13 cellular contexts compared by ENCODE assay signal in the genomic region with DNA sequence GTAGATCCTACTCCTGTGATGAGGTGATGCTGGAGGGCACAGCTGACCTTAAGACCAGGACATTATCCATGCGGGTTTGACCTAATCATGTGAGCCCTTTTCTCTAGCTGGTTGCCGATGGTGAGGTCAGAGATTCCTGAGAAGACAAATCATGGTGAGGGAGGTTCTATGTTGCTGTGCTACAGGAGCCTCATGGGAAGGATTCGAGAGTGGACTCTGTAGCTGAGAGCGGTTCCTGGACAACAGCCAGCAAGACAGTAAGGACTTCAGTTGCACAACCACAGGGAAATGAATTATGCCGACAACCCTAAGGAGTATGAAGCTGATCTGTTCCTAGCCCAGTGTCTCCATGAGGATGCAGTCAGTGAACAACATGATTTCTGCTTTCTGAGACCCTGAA.
A peak's percentile ranks its signal among the peaks of the same experiment; 100 is the strongest.
DNase-seq lines count a peak whose midpoint lies in the region; ATAC-seq and TF ChIP-seq lines count a peak whose summit lies in the region.
"Had no signal": no experiment of that assay in that cellular context is flagged by ENCODE, and none has a peak within 500 bp of the region (broad histone marks: within the 10 kb centered on the region; RNA-seq: fewer than 3 reads in every experiment).

No MANE protein-coding gene starts in this region.

- H3K4me3 Mint-ChIP-seq in HFFc6 = no peak overlapping the region

- no peaks in the 10 kb centered on the region for H3F3A ChIP-seq in PC-3 (ENCODE audit: low read length, unreplicated experiment)

- H3K4me1 ChIP-seq in right atrium auricular region (peaks cover 0 to 4% of the 10 kb centered on the region in 2 donors), PC-3 (ENCODE audit: insufficient read depth, low read length) (no peaks in the 10 kb centered on the region)

- H3K27me3 Mint-ChIP-seq in HFFc6 (ENCODE audit: insufficient read depth) = no peaks in the 10 kb centered on the region

- H3K9me3 ChIP-seq in right atrium auricular region (no peaks in the 10 kb centered on the region), PC-3 (ENCODE audit: low read length) (no peaks in the 10 kb centered on the region)

- H3K4me1 Mint-ChIP-seq in HFFc6 (ENCODE audit: low read depth) = peaks cover 5% of the 10 kb centered on the region; the same call in 1 of the 2 replicates

- peaks cover 33% of the 10 kb centered on the region for H3K9me3 Mint-ChIP-seq in HFFc6
- H3K9me3 Mint-ChIP-seq: activated naive CD4-positive, alpha-beta T cell treated with anti-CD3 and anti-CD28 coated beads, Interleukin-2, amount 50 U/mL, for 72 hours had no signal

- no peak overlapping the region for H3K4me2 ChIP-seq in PC-3 (ENCODE audit: low read length)

- H3K36me3 Mint-ChIP-seq in HFFc6 (ENCODE audit: low read depth) = no peaks in the 10 kb centered on the region
- H3K36me3 Mint-ChIP-seq: activated naive CD4-positive, alpha-beta T cell treated with anti-CD3 and anti-CD28 coated beads, Interleukin-2, amount 50 U/mL, for 72 hours had no signal

- POLR2A ChIA-PET in PC-3 (lab: Charles Lee; ENCODE audit: unreplicated experiment) = interaction anchor here (0.6 kb wide), 1 partner anchor 256 kb away, joined by 4 read pairs; no protein-coding TSS in a partner anchor

- no peak for TF ChIP-seq CTCF in HFFc6 (IDR thresholded peaks at IDR 0.05)
- no peak for TF ChIP-seq CTCF in right atrium auricular region (IDR thresholded peaks at IDR 0.05)
- no peak for TF ChIP-seq CTCF in PC-3 (conservative IDR thresholded peaks at IDR 0.05; ENCODE audit: low read depth, low read length)

- no peaks in the 10 kb centered on the region for H3K36me3 ChIP-seq in right atrium auricular region
- no peaks in the 10 kb centered on the region for H3K36me3 ChIP-seq in PC-3 (ENCODE audit: low read depth, low read length)

- H3K9ac ChIP-seq in PC-3 (ENCODE audit: low read length) = no peak overlapping the region

- DNase-seq in HFFc6 (peak; percentile 83), amniotic epithelial cell (ENCODE audit: low read depth) (peak; percentile 42), right atrium auricular region (ENCODE audit: low spot score) (peak; percentile 87), smooth muscle cell of the brain vasculature (ENCODE audit: low read depth, low spot score) (peak; percentile 69), cortex of kidney (lab: John Stamatoyannopoulos, UW) (no peak), PC-3 (no peak), UCSD-AML1 (lab: John Stamatoyannopoulos, UW; ENCODE audit: unreplicated experiment) (no peak), T-helper 2 cell (no peak)
- DNase-seq: activated CD4-positive, alpha-beta T cell treated with anti-CD3 and anti-CD28 coated beads for 4 hours; foreskin keratinocyte; MM.1S had no signal

- no peaks in the 10 kb centered on the region for H3K79me2 ChIP-seq in PC-3 (ENCODE audit: low read length)

- H3K4me3 ChIP-seq in right atrium auricular region = no peak overlapping the region
- no peak overlapping the region for H3K4me3 ChIP-seq in PC-3 (ENCODE audit: low read length)

- intact Hi-C loops in PC-3 (cut with micrococcal nuclease) = no loop called here

- CTCF ChIA-PET in PC-3 (lab: Charles Lee) = no interaction called here

- peak overlapping the region in 1 of 2 donors; percentile 29 for H3K27ac ChIP-seq in right atrium auricular region
- no peak overlapping the region for H3K27ac ChIP-seq in PC-3 (ENCODE audit: low read length)
- H3K27ac ChIP-seq: foreskin keratinocyte had no signal

- BruUV-seq in PC-3 (replicated peaks; lab: Mats Ljungman, UMichigan) = no TSS peak

- no peak for ATAC-seq in PC-3
- ATAC-seq: Panc1 had no signal

- no peaks in the 10 kb centered on the region for H3K9me2 ChIP-seq in PC-3 (replicated peaks; ENCODE audit: low read length)

- H3K27me3 ChIP-seq in right atrium auricular region (no peaks in the 10 kb centered on the region), PC-3 (ENCODE audit: low read length) (no peaks in the 10 kb centered on the region; the same call in 1 of the 2 replicates)

- H3K27ac Mint-ChIP-seq in HFFc6 = peak overlapping the region; percentile 80; the same call in 1 of the 2 replicates
- H3K27ac Mint-ChIP-seq: activated naive CD4-positive, alpha-beta T cell treated with anti-CD3 and anti-CD28 coated beads, Interleukin-2, amount 50 U/mL, for 72 hours had no signal

- H2AFZ ChIP-seq in PC-3 (ENCODE audit: low read length) = no peak overlapping the region

- no peaks in the 10 kb centered on the region for H4K20me1 ChIP-seq in PC-3 (ENCODE audit: low read length)

Comparison
In these comparisons a context has a peak if more than half of its experiments do, and no peak if none do; other contexts are left out.
1. DNase-seq: peak in HFFc6 (single experiment), amniotic epithelial cell (single experiment), right atrium auricular region (single experiment) and smooth muscle cell of the brain vasculature (single experiment); none in cortex of kidney (single experiment), PC-3 (single experiment), UCSD-AML1 (single experiment) and T-helper 2 cell (0 of 5).